Comparison of ENCODE assay signal across 24 cellular contexts in genomic region chr2:64189586-64189985, GRCh38.
"Had no signal": no experiment of that assay in that cellular context is flagged by ENCODE, and none has a peak within 500 bp of the region (broad histone marks: within the 10 kb centered on the region; RNA-seq: fewer than 3 reads in every experiment).

No MANE protein-coding gene starts in this region.

- H3K4me3 ChIP-seq: coronary artery, heart left ventricle, lower lobe of right lung, neural progenitor cell, stomach, suprapubic skin, tibial nerve had no signal

- DNase-seq: activated CD8-positive, alpha-beta memory T cell treated with anti-CD3 and anti-CD28 coated beads for 24 hours; activated CD8-positive, alpha-beta memory T cell treated with anti-CD3 and anti-CD28 coated beads, Interleukin-2, amount 50 U/mL, for 4 hours; activated effector memory CD4-positive, alpha-beta T cell treated with Interleukin-2 at 50 U/mL for 16 hours; activated naive CD4-positive, alpha-beta T cell treated with anti-CD3 and anti-CD28 coated beads for 36 hours; activated naive CD8-positive, alpha-beta T cell treated with anti-CD3 and anti-CD28 coated beads, Interleukin-2, amount 10 ng/mL, durations not matched to agents 7 days and 5 days; activated T-cell treated with anti-CD3 and anti-CD28 coated beads, Interleukin-2, amount 50 U/mL, for 4 hours; amniotic stem cell; cerebellar nuclear complex; heart left ventricle; islet precursor cell; left cardiac atrium; lower lobe of right lung; naive thymus-derived CD8-positive, alpha-beta T cell; right cardiac atrium; stimulated activated CD4-positive, alpha-beta T cell treated with anti-CD3 and anti-CD28 coated beads, Interleukin-12 subunit alpha, Interleukin-12 subunit beta, amount 100 ng/mL, for 4 hours; stimulated activated CD4-positive, alpha-beta T cell treated with anti-CD3 and anti-CD28 coated beads, Interleukin-4, amount 100 ng/mL, for 4 hours; stomach; T1000 had no signal

- H3K27me3 ChIP-seq: heart left ventricle, neural progenitor cell, stomach, suprapubic skin, tibial nerve had no signal

- H2AFZ ChIP-seq: neural progenitor cell had no signal

- H3K36me3 ChIP-seq: heart left ventricle, lower lobe of right lung, neural progenitor cell, stomach, suprapubic skin, tibial nerve had no signal

- H3K4me3 Mint-ChIP-seq: activated naive CD4-positive, alpha-beta T cell treated with anti-CD3 and anti-CD28 coated beads for 36 hours; activated naive CD8-positive, alpha-beta T cell treated with anti-CD3 and anti-CD28 coated beads, Interleukin-2, amount 10 ng/mL, durations not matched to agents 7 days and 5 days; activated T-cell treated with anti-CD3 and anti-CD28 coated beads, Interleukin-2, amount 50 U/mL, for 4 hours; naive thymus-derived CD8-positive, alpha-beta T cell; neural progenitor cell; T-helper 1 cell treated with Interleukin-12 subunit alpha and Interleukin-12 subunit beta and Interleukin-4 antibody, amounts not matched to agents 30 μg/mL and 1 μg/mL, for 36 hours; WTC11 had no signal

- H3K27ac ChIP-seq: coronary artery, heart left ventricle, lower lobe of right lung, neural progenitor cell, suprapubic skin, tibial nerve had no signal

- H3K9me3 ChIP-seq: heart left ventricle, lower lobe of right lung, stomach, suprapubic skin, tibial nerve had no signal

- H3K36me3 Mint-ChIP-seq: naive thymus-derived CD8-positive, alpha-beta T cell; neural progenitor cell; WTC11 had no signal

- H3K9ac ChIP-seq: neural progenitor cell had no signal

- H3K4me2 ChIP-seq: neural progenitor cell had no signal

- ATAC-seq: activated T-cell treated with anti-CD3 and anti-CD28 coated beads, Interleukin-2, amount 50 U/mL, for 4 hours; heart left ventricle; left cardiac atrium; lower lobe of right lung; naive thymus-derived CD8-positive, alpha-beta T cell; right cardiac atrium had no signal

- H3K9me3 Mint-ChIP-seq: activated naive CD4-positive, alpha-beta T cell treated with anti-CD3 and anti-CD28 coated beads for 36 hours; activated naive CD8-positive, alpha-beta T cell treated with anti-CD3 and anti-CD28 coated beads, Interleukin-2, amount 10 ng/mL, durations not matched to agents 7 days and 5 days; activated T-cell treated with anti-CD3 and anti-CD28 coated beads, Interleukin-2, amount 50 U/mL, for 4 hours; naive thymus-derived CD8-positive, alpha-beta T cell; WTC11 had no signal

- H3K27ac Mint-ChIP-seq: activated naive CD4-positive, alpha-beta T cell treated with anti-CD3 and anti-CD28 coated beads for 36 hours; activated naive CD8-positive, alpha-beta T cell treated with anti-CD3 and anti-CD28 coated beads, Interleukin-2, amount 10 ng/mL, durations not matched to agents 7 days and 5 days; neural progenitor cell; T-helper 1 cell treated with Interleukin-12 subunit alpha and Interleukin-12 subunit beta and Interleukin-4 antibody, amounts not matched to agents 30 μg/mL and 1 μg/mL, for 36 hours; WTC11 had no signal
